1 cellular context compared by ENCODE assay signal in the genomic region with DNA sequence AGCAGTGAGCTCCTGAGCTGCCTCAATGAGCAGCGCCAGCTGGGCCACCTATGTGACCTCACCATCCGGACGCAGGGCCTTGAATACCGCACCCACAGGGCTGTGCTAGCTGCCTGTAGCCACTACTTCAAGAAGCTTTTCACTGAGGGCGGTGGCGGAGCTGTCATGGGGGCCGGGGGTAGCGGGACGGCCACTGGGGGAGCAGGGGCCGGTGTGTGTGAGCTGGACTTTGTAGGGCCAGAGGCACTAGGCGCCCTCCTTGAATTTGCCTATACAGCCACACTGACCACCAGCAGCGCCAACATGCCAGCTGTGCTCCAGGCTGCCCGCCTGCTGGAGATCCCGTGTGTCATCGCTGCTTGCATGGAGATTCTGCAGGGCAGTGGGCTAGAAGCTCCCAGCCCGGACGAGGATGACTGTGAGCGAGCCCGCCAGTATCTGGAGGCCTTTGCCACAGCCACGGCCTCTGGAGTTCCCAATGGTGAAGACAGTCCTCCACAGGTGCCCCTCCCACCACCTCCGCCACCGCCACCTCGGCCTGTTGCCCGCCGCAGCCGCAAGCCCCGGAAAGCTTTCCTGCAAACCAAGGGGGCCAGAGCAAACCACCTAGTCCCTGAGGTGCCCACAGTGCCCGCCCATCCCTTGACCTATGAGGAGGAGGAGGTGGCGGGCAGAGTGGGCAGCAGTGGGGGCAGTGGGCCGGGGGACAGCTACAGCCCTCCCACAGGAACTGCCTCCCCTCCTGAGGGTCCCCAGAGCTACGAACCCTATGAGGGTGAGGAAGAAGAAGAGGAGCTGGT.
TF ChIP-seq lines count a peak whose summit lies in the region.

No MANE protein-coding gene starts in this region.

TF ChIP-seq in WTC11, 78 proteins besides CTCF, POLR2A, EP300 and RAD21:
- TF ChIP-seq, protein P1, sequence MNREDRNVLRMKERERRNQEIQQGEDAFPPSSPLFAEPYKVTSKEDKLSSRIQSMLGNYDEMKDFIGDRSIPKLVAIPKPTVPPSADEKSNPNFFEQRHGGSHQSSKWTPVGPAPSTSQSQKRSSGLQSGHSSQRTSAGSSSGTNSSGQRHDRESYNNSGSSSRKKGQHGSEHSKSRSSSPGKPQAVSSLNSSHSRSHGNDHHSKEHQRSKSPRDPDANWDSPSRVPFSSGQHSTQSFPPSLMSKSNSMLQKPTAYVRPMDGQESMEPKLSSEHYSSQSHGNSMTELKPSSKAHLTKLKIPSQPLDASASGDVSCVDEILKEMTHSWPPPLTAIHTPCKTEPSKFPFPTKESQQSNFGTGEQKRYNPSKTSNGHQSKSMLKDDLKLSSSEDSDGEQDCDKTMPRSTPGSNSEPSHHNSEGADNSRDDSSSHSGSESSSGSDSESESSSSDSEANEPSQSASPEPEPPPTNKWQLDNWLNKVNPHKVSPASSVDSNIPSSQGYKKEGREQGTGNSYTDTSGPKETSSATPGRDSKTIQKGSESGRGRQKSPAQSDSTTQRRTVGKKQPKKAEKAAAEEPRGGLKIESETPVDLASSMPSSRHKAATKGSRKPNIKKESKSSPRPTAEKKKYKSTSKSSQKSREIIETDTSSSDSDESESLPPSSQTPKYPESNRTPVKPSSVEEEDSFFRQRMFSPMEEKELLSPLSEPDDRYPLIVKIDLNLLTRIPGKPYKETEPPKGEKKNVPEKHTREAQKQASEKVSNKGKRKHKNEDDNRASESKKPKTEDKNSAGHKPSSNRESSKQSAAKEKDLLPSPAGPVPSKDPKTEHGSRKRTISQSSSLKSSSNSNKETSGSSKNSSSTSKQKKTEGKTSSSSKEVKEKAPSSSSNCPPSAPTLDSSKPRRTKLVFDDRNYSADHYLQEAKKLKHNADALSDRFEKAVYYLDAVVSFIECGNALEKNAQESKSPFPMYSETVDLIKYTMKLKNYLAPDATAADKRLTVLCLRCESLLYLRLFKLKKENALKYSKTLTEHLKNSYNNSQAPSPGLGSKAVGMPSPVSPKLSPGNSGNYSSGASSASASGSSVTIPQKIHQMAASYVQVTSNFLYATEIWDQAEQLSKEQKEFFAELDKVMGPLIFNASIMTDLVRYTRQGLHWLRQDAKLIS (CRISPR knock-in tag; IDR thresholded peaks at IDR 0.05; ENCODE audit: borderline replicate concordance) = no peak
- TF ChIP-seq, protein P2, sequence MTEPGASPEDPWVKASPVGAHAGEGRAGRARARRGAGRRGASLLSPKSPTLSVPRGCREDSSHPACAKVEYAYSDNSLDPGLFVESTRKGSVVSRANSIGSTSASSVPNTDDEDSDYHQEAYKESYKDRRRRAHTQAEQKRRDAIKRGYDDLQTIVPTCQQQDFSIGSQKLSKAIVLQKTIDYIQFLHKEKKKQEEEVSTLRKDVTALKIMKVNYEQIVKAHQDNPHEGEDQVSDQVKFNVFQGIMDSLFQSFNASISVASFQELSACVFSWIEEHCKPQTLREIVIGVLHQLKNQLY (CRISPR knock-in tag; IDR thresholded peaks at IDR 0.05) = no peak
- TF ChIP-seq SMAD4 (CRISPR knock-in tag; IDR thresholded peaks at IDR 0.05) = no peak
- TF ChIP-seq, protein P3, sequence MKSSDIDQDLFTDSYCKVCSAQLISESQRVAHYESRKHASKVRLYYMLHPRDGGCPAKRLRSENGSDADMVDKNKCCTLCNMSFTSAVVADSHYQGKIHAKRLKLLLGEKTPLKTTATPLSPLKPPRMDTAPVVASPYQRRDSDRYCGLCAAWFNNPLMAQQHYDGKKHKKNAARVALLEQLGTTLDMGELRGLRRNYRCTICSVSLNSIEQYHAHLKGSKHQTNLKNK (CRISPR knock-in tag; IDR thresholded peaks at IDR 0.05) = no peak
- no peak for TF ChIP-seq NR1H2 (CRISPR knock-in tag; IDR thresholded peaks at IDR 0.05)
- TF ChIP-seq NFYB (CRISPR knock-in tag; conservative IDR thresholded peaks at IDR 0.05; ENCODE audit: low read depth) = no peak
- TF ChIP-seq, protein P4, sequence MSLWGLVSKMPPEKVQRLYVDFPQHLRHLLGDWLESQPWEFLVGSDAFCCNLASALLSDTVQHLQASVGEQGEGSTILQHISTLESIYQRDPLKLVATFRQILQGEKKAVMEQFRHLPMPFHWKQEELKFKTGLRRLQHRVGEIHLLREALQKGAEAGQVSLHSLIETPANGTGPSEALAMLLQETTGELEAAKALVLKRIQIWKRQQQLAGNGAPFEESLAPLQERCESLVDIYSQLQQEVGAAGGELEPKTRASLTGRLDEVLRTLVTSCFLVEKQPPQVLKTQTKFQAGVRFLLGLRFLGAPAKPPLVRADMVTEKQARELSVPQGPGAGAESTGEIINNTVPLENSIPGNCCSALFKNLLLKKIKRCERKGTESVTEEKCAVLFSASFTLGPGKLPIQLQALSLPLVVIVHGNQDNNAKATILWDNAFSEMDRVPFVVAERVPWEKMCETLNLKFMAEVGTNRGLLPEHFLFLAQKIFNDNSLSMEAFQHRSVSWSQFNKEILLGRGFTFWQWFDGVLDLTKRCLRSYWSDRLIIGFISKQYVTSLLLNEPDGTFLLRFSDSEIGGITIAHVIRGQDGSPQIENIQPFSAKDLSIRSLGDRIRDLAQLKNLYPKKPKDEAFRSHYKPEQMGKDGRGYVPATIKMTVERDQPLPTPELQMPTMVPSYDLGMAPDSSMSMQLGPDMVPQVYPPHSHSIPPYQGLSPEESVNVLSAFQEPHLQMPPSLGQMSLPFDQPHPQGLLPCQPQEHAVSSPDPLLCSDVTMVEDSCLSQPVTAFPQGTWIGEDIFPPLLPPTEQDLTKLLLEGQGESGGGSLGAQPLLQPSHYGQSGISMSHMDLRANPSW (CRISPR knock-in tag; conservative IDR thresholded peaks at IDR 0.05; ENCODE audit: low read depth) = no peak
